ENCODE assay signal across 11 cellular contexts in genomic region chr11:27362032-27362431, GRCh38. TPM values are rescaled to one million over a fixed set of nuclear protein-coding genes. Genes with fewer than 3 reads are reported as not detected.
DNase-seq lines count a peak whose midpoint lies in the region; ATAC-seq, FAIRE-seq and TF ChIP-seq lines count a peak whose summit lies in the region.
"Had no signal": no experiment of that assay in that cellular context is flagged by ENCODE, and none has a peak within 500 bp of the region (broad histone marks: within the 10 kb centered on the region; RNA-seq: fewer than 3 reads in every experiment).

No MANE protein-coding gene starts in this region.

- peak overlapping the region; percentile 95 for H3K4me3 Mint-ChIP-seq in activated T-helper 17 cell treated with anti-CD3 and anti-CD28 coated beads, Interleukin-2, amount 50 U/mL, for 72 hours

- H3K27ac Mint-ChIP-seq in activated T-helper 17 cell treated with anti-CD3 and anti-CD28 coated beads, Interleukin-2, amount 50 U/mL, for 72 hours = peak overlapping the region; percentile 95

- POLR2A ChIA-PET in BJ (lab: Charles Lee) = no interaction called here

- intact Hi-C loops in left colon (cut with DNase I, micrococcal nuclease) (no loop called here), sciatic nerve (cut with DNase I) (no loop called here)

- no peak for DNase-seq in BJ (ENCODE audit: low read depth)
- no peak for DNase-seq in HTR-8/SVneo (ENCODE audit: insufficient read length, low spot score)
- no peak for DNase-seq in left colon
- no peak for DNase-seq in RPMI8226
- DNase-seq in sciatic nerve (ENCODE audit: low spot score) = no peak
- no peak for DNase-seq in SK-N-DZ (ENCODE audit: low spot score)
- no peak for DNase-seq in NK-92 (lab: John Stamatoyannopoulos, UW; ENCODE audit: unreplicated experiment)
- DNase-seq: GDM1, ovary had no signal

- no peaks in the 10 kb centered on the region for H3K27me3 ChIP-seq in BJ (ENCODE audit: control insufficient read depth, insufficient read depth, low read length)
- H3K27me3 ChIP-seq: ovary had no signal

- CTCF ChIA-PET in BJ (lab: Yijun Ruan, JAX) = no interaction called here

- ATAC-seq in activated T-helper 17 cell treated with anti-CD3 and anti-CD28 coated beads, Interleukin-2, amount 50 U/mL, for 72 hours (replicated peaks) = no peak
- ATAC-seq in left colon = peak; percentile 1
- ATAC-seq in sciatic nerve = no peak

- no peak for TF ChIP-seq CTCF in BJ (IDR thresholded peaks at IDR 0.05; ENCODE audit: insufficient read depth, low read depth, low read length)

- peak overlapping the region; percentile 62; the same call in 1 of the 2 replicates for H3K4me3 ChIP-seq in BJ (ENCODE audit: low read depth, low read length)

- H3K36me3 ChIP-seq in BJ (ENCODE audit: control insufficient read depth, insufficient read depth, low read length) = no peaks in the 10 kb centered on the region
- H3K36me3 ChIP-seq: ovary had no signal

- FAIRE-seq in HTR-8/SVneo (lab: Jason Lieb, UNC) = peak; percentile 63
- FAIRE-seq: TTC549 had no signal

- peaks cover 10% of the 10 kb centered on the region for H3K4me1 Mint-ChIP-seq in activated T-helper 17 cell treated with anti-CD3 and anti-CD28 coated beads, Interleukin-2, amount 50 U/mL, for 72 hours

- H3K27me3 Mint-ChIP-seq in activated T-helper 17 cell treated with anti-CD3 and anti-CD28 coated beads, Interleukin-2, amount 50 U/mL, for 72 hours = no peaks in the 10 kb centered on the region

- no peaks in the 10 kb centered on the region for H3K9me3 Mint-ChIP-seq in activated T-helper 17 cell treated with anti-CD3 and anti-CD28 coated beads, Interleukin-2, amount 50 U/mL, for 72 hours

- H3K36me3 Mint-ChIP-seq in activated T-helper 17 cell treated with anti-CD3 and anti-CD28 coated beads, Interleukin-2, amount 50 U/mL, for 72 hours (ENCODE audit: low read depth) = no peaks in the 10 kb centered on the region

RNA-seq across cellular contexts. Expression of gene CCDC34, which starts 1.0 kb away (rescaled TPM):
- 1.8 and 3.0 TPM in 2 replicates for polyA plus RNA-seq in BJ (2011; rRNA removed)
- 0.46 and 0.57 TPM in 2 replicates for polyA minus RNA-seq in BJ (2011; rRNA and poly(A)+ RNA removed)
- total RNA-seq in activated T-helper 17 cell treated with anti-CD3 and anti-CD28 coated beads, Interleukin-2, amount 50 U/mL, for 72 hours = 10 to 100 TPM in 1 of 2 donors, 1 to 10 TPM in 1; 9.8 to 19.1 TPM
- total RNA-seq in left colon = 1 to 10 TPM; 7.7 to 9.2 TPM
- total RNA-seq in sciatic nerve = 7.8 TPM
- polyA plus RNA-seq in SK-N-DZ (2014; cell fraction: cytosol; rRNA removed) = 21.9 and 31.6 TPM in 2 replicates
- 15.9 and 22.8 TPM in 2 replicates for polyA plus RNA-seq in SK-N-DZ (2014; cell fraction: nucleus; rRNA removed)
